In genomic region chr20:61303675-61304074, GRCh38 we compare ENCODE assay signal across 18 cellular contexts. TPM values are rescaled to one million over a fixed set of nuclear protein-coding genes. Genes with fewer than 3 reads are reported as not detected.
"Had no signal": no experiment of that assay in that cellular context is flagged by ENCODE, and none has a peak within 500 bp of the region (broad histone marks: within the 10 kb centered on the region; RNA-seq: fewer than 3 reads in every experiment).

No MANE protein-coding gene starts in this region.

- H3K4me3 ChIP-seq: coronary artery, gastrocnemius medialis, heart right ventricle, left ventricle myocardium inferior, psoas muscle, suprapubic skin, upper lobe of left lung had no signal

- H3K27ac ChIP-seq: coronary artery, gastrocnemius medialis, heart right ventricle, left ventricle myocardium inferior, psoas muscle, suprapubic skin, upper lobe of left lung had no signal

- H3K4me1 ChIP-seq: gastrocnemius medialis, heart right ventricle, left ventricle myocardium inferior, psoas muscle, upper lobe of left lung had no signal

- ATAC-seq: activated CD4-positive, CD25-positive, alpha-beta regulatory T cell treated with anti-CD3 and anti-CD28 coated beads, Interleukin-2, amount 50 U/mL, for 24 hours; gastrocnemius medialis; heart right ventricle; psoas muscle; stimulated activated naive CD8-positive, alpha-beta T cell treated with anti-CD3 and anti-CD28 coated beads, Interleukin-15, Interleukin-2, amounts not matched to agents 100 U/mL and 50 U/mL, for 24 hours had no signal

- H3K9me3 ChIP-seq: gastrocnemius medialis, heart right ventricle, left ventricle myocardium inferior, psoas muscle, suprapubic skin, upper lobe of left lung had no signal

- DNase-seq: activated CD4-positive, alpha-beta T cell treated with anti-CD3 and anti-CD28 coated beads, Interleukin-2, amount 50 U/mL, for 4 hours; activated naive CD4-positive, alpha-beta T cell treated with anti-CD3 and anti-CD28 coated beads, Interleukin-2, amount 50 U/mL, for 16 hours; activated T-cell treated with anti-CD3 and anti-CD28 coated beads, Interleukin-2, amount 50 U/mL, for 1 hour; caudate nucleus; effector CD4-positive, alpha-beta T cell; gastrocnemius medialis; heart right ventricle; left ventricle myocardium inferior; occipital lobe; psoas muscle; stimulated activated CD4-positive, alpha-beta T cell treated with anti-CD3 and anti-CD28 coated beads, Interleukin-4, amount 100 ng/mL, for 1 hour; stimulated activated CD8-positive, alpha-beta memory T cell treated with anti-CD3 and anti-CD28 coated beads, Interleukin-4, amount 100 ng/mL, for 48 hours; stimulated activated naive CD8-positive, alpha-beta T cell treated with anti-CD3 and anti-CD28 coated beads, Interleukin-15, Interleukin-2, amounts not matched to agents 100 U/mL and 50 U/mL, for 24 hours; upper lobe of left lung had no signal

- H3K36me3 ChIP-seq: gastrocnemius medialis, heart right ventricle, left ventricle myocardium inferior, suprapubic skin, upper lobe of left lung had no signal

- H3K27me3 ChIP-seq: gastrocnemius medialis, upper lobe of left lung had no signal

RNA-seq across cellular contexts. Expression of gene CDH4, which starts 51.6 kb away (rescaled TPM):
- total RNA-seq: natural killer cell treated with Interleukin-12 subunit alpha and Interleukin-12 subunit beta and Interleukin-15 and Interleukin-18, amount 100 ng/mL, for 72 hours had no signal
